In the genomic region with DNA sequence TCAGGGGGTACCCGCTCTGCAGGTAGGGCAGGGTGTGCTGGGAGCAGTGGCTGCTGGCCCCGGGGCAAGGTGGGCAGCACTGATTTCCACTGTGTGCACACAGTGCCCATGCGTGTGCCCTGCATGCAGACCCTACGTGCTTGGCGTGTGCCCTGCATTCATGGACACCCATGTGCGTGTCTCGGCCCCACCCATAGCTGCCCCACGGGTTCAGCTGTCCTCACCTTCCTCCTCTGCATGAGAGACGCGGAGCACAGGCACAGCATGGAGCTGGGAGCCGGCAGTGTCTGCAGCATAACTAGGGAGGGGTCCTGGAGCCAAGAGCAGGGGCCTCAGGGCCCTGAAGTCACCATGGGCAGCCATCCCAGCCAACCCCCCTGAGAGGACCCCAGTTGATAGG, we compare ENCODE assay signal across 2 cellular contexts.
TF ChIP-seq lines count a peak whose summit lies in the region.

No MANE protein-coding gene starts in this region.

TF ChIP-seq in A549, 52 proteins besides CTCF, POLR2A, EP300 and RAD21:
- TF ChIP-seq KDM1A (IDR thresholded peaks at IDR 0.05; ENCODE audit: low read depth), result no peak
- TF ChIP-seq TP53 (CRISPR knock-in tag; IDR thresholded peaks at IDR 0.05), result no peak
- TF ChIP-seq, protein P1, sequence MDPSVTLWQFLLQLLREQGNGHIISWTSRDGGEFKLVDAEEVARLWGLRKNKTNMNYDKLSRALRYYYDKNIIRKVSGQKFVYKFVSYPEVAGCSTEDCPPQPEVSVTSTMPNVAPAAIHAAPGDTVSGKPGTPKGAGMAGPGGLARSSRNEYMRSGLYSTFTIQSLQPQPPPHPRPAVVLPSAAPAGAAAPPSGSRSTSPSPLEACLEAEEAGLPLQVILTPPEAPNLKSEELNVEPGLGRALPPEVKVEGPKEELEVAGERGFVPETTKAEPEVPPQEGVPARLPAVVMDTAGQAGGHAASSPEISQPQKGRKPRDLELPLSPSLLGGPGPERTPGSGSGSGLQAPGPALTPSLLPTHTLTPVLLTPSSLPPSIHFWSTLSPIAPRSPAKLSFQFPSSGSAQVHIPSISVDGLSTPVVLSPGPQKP (IDR thresholded peaks at IDR 0.05; ENCODE audit: low read depth, low read length), result no peak
- TF ChIP-seq, protein P2, sequence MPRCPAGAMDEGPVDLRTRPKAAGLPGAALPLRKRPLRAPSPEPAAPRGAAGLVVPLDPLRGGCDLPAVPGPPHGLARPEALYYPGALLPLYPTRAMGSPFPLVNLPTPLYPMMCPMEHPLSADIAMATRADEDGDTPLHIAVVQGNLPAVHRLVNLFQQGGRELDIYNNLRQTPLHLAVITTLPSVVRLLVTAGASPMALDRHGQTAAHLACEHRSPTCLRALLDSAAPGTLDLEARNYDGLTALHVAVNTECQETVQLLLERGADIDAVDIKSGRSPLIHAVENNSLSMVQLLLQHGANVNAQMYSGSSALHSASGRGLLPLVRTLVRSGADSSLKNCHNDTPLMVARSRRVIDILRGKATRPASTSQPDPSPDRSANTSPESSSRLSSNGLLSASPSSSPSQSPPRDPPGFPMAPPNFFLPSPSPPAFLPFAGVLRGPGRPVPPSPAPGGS (IDR thresholded peaks at IDR 0.05), result no peak
- no peak for TF ChIP-seq CBX8 (IDR thresholded peaks at IDR 0.05)
- TF ChIP-seq, protein P3, sequence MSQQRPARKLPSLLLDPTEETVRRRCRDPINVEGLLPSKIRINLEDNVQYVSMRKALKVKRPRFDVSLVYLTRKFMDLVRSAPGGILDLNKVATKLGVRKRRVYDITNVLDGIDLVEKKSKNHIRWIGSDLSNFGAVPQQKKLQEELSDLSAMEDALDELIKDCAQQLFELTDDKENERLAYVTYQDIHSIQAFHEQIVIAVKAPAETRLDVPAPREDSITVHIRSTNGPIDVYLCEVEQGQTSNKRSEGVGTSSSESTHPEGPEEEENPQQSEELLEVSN (IDR thresholded peaks at IDR 0.05; ENCODE audit: borderline replicate concordance, low read depth), result no peak

TF ChIP-seq in HCT116, 20 proteins besides CTCF, POLR2A, EP300 and RAD21:
- TF ChIP-seq ZFX (IDR thresholded peaks at IDR 0.05), result no peak
- no peak for TF ChIP-seq EZH2phosphoT487 (IDR thresholded peaks at IDR 0.05; ENCODE audit: borderline replicate concordance)
- TF ChIP-seq, protein P4, sequence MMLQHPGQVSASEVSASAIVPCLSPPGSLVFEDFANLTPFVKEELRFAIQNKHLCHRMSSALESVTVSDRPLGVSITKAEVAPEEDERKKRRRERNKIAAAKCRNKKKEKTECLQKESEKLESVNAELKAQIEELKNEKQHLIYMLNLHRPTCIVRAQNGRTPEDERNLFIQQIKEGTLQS (IDR thresholded peaks at IDR 0.05), result no peak
- no peak for TF ChIP-seq FOSL1 (IDR thresholded peaks at IDR 0.05; ENCODE audit: low read depth)
- no peak for TF ChIP-seq CEBPB (IDR thresholded peaks at IDR 0.05; ENCODE audit: low read depth)
- TF ChIP-seq TCF7L2 (IDR thresholded peaks at IDR 0.05; ENCODE audit: borderline replicate concordance, extremely low read depth, insufficient read depth, insufficient read length), result no peak
- no peak for TF ChIP-seq CBX3 (IDR thresholded peaks at IDR 0.05; ENCODE audit: low read depth)
